Comparison of ENCODE assay signal across 8 cellular contexts in genomic region chr16:23453338-23454052, GRCh38. TPM values are rescaled to one million over a fixed set of nuclear protein-coding genes. Genes with fewer than 3 reads are reported as not detected.
DNase-seq lines count a peak whose midpoint lies in the region; ATAC-seq and TF ChIP-seq lines count a peak whose summit lies in the region.

No MANE protein-coding gene starts in this region.

- H3K36me3 ChIP-seq in BLaER1 treated with 17β-estradiol and CSF1 and Interleukin-3, amounts not matched to agents 10 nM and 100 nM = peaks cover 0 to 5% (median 0%) of the 10 kb centered on the region in 11 experiments; a peak in 4 of 22 replicates

- no peak for DNase-seq in dorsolateral prefrontal cortex
- DNase-seq in natural killer cell treated with Interleukin-12 subunit alpha and Interleukin-12 subunit beta and Interleukin-15 and Interleukin-18, amount 100 ng/mL, for 72 hours (ENCODE audit: low spot score) = no peak

- intact Hi-C loops in dorsolateral prefrontal cortex (cut with DNase I) = loop anchor here in 1 of 2 donors (1.0 to 10.0 kb wide), 2 partner anchors 51 to 104 kb away; partner anchors contain the start of genes EARS2 and UBFD1

- peak overlapping the region; percentile 75 to 88 (median 82) for H3K4me3 ChIP-seq in BLaER1 treated with 17β-estradiol and CSF1 and Interleukin-3, amounts not matched to agents 10 nM and 100 nM
- peak overlapping the region; percentile 52 to 99 (median 93) for H3K4me3 ChIP-seq in dorsolateral prefrontal cortex

- ATAC-seq in natural killer cell treated with Interleukin-12 subunit alpha and Interleukin-12 subunit beta and Interleukin-15 and Interleukin-18, amount 100 ng/mL, for 72 hours = no peak
- ATAC-seq in HG03469 (IDR thresholded peaks at IDR 0.05; ENCODE audit: unreplicated experiment) (no peak), GM19467 (IDR thresholded peaks at IDR 0.05; ENCODE audit: unreplicated experiment) (no peak), HG02884 (IDR thresholded peaks at IDR 0.05; ENCODE audit: unreplicated experiment) (no peak), HG03196 (IDR thresholded peaks at IDR 0.05; ENCODE audit: unreplicated experiment) (no peak)

- no peaks in the 10 kb centered on the region for H3K9me3 Mint-ChIP-seq in IgD-negative memory B cell
- H3K9me3 Mint-ChIP-seq in natural killer cell treated with Interleukin-12 subunit alpha and Interleukin-12 subunit beta and Interleukin-15 and Interleukin-18, amount 100 ng/mL, for 72 hours = no peaks in the 10 kb centered on the region

- no peaks in the 10 kb centered on the region for H3K27me3 Mint-ChIP-seq in IgD-negative memory B cell
- H3K27me3 Mint-ChIP-seq in natural killer cell treated with Interleukin-12 subunit alpha and Interleukin-12 subunit beta and Interleukin-15 and Interleukin-18, amount 100 ng/mL, for 72 hours = no peaks in the 10 kb centered on the region

- peaks cover 15 to 37% (median 25%) of the 10 kb centered on the region in 10 experiments for H3K4me1 ChIP-seq in BLaER1 treated with 17β-estradiol and CSF1 and Interleukin-3, amounts not matched to agents 10 nM and 100 nM

- H3K36me3 Mint-ChIP-seq in IgD-negative memory B cell = no peaks in the 10 kb centered on the region
- H3K36me3 Mint-ChIP-seq in natural killer cell treated with Interleukin-12 subunit alpha and Interleukin-12 subunit beta and Interleukin-15 and Interleukin-18, amount 100 ng/mL, for 72 hours = no peaks in the 10 kb centered on the region

- H3K9ac ChIP-seq in BLaER1 treated with 17β-estradiol and CSF1 and Interleukin-3, amounts not matched to agents 10 nM and 100 nM = peak overlapping the region; percentile 79 to 89 (median 85); a peak in 21 of 22 replicates

- peaks cover 0 to 28% (median 9%) of the 10 kb centered on the region in 11 experiments; a peak in 13 of 22 replicates for H4K20me1 ChIP-seq in BLaER1 treated with 17β-estradiol and CSF1 and Interleukin-3, amounts not matched to agents 10 nM and 100 nM

- H3K27ac ChIP-seq in BLaER1 treated with 17β-estradiol and CSF1 and Interleukin-3, amounts not matched to agents 10 nM and 100 nM = peak overlapping the region in 8 of 11 experiments; percentile 73 to 86 (median 82); a peak in 12 of 22 replicates
- peak overlapping the region in 10 of 59 donors; percentile 67 to 91 (median 84) for H3K27ac ChIP-seq in dorsolateral prefrontal cortex

- no peaks in the 10 kb centered on the region for H3K9me3 ChIP-seq in BLaER1 treated with 17β-estradiol and CSF1 and Interleukin-3, amounts not matched to agents 10 nM and 100 nM (replicated peaks in 1 of 11)

- peak overlapping the region; percentile 91 to 98 (median 97) for H3K4me3 Mint-ChIP-seq in IgD-negative memory B cell
- peak overlapping the region; percentile 100 for H3K4me3 Mint-ChIP-seq in natural killer cell treated with Interleukin-12 subunit alpha and Interleukin-12 subunit beta and Interleukin-15 and Interleukin-18, amount 100 ng/mL, for 72 hours

- peak in 1 of 56 donors; percentile 3 for TF ChIP-seq CTCF in dorsolateral prefrontal cortex (IDR thresholded peaks at IDR 0.05 in 54 of 56, conservative IDR thresholded peaks at IDR 0.05 in 2 of 56; ENCODE audit: low read depth in 1 of 56, partially characterized antibody in 56 of 56)

- peaks cover 14 to 21% (median 16%) of the 10 kb centered on the region in 3 donors for H3K4me1 Mint-ChIP-seq in IgD-negative memory B cell
- H3K4me1 Mint-ChIP-seq in natural killer cell treated with Interleukin-12 subunit alpha and Interleukin-12 subunit beta and Interleukin-15 and Interleukin-18, amount 100 ng/mL, for 72 hours (ENCODE audit: low read depth in 2 of 2) = peaks cover 26 to 28% of the 10 kb centered on the region in 2 donors

- H3K27ac Mint-ChIP-seq in IgD-negative memory B cell = peak overlapping the region; percentile 95 to 97 (median 95)
- H3K27ac Mint-ChIP-seq in natural killer cell treated with Interleukin-12 subunit alpha and Interleukin-12 subunit beta and Interleukin-15 and Interleukin-18, amount 100 ng/mL, for 72 hours = peak overlapping the region; percentile 87 to 95

- H3K4me2 ChIP-seq in BLaER1 treated with 17β-estradiol and CSF1 and Interleukin-3, amounts not matched to agents 10 nM and 100 nM = peak overlapping the region; percentile 79 to 96 (median 86)

- H3K27me3 ChIP-seq in BLaER1 treated with 17β-estradiol and CSF1 and Interleukin-3, amounts not matched to agents 10 nM and 100 nM = no peaks in the 10 kb centered on the region
- H3K27me3 ChIP-seq in dorsolateral prefrontal cortex = peaks cover 0 to 7% (median 0%) of the 10 kb centered on the region in 45 donors

RNA-seq across cellular contexts. Expression of gene COG7, which starts 0.5 kb away (rescaled TPM):
- polyA plus RNA-seq in IgD-negative memory B cell = 7.1 TPM
- total RNA-seq in dorsolateral prefrontal cortex = 10 to 100 TPM; 22.6 to 48.1 (median 35.2) TPM
- total RNA-seq in natural killer cell treated with Interleukin-12 subunit alpha and Interleukin-12 subunit beta and Interleukin-15 and Interleukin-18, amount 100 ng/mL, for 72 hours = 10 to 100 TPM; 21.9 to 28.2 TPM

RNA-seq across cellular contexts. Expression of gene GGA2, which starts 56.8 kb away (rescaled TPM):
- 219 TPM for polyA plus RNA-seq in IgD-negative memory B cell
- 100 to 1,000 TPM in 19 of 120 experiments, 10 to 100 TPM in 101; 46.0 to 124 (median 85.7) TPM for total RNA-seq in dorsolateral prefrontal cortex
- total RNA-seq in natural killer cell treated with Interleukin-12 subunit alpha and Interleukin-12 subunit beta and Interleukin-15 and Interleukin-18, amount 100 ng/mL, for 72 hours = 10 to 100 TPM; 61.0 to 97.3 TPM
